In genomic region chr6:167050903-167051302, GRCh38 we compare ENCODE assay signal across 19 cellular contexts. TPM values are rescaled to one million over a fixed set of nuclear protein-coding genes. Genes with fewer than 3 reads are reported as not detected.
A peak's percentile ranks its signal among the peaks of the same experiment; 100 is the strongest.
DNase-seq lines count a peak whose midpoint lies in the region; ATAC-seq, FAIRE-seq and TF ChIP-seq lines count a peak whose summit lies in the region.
"Had no signal": no experiment of that assay in that cellular context is flagged by ENCODE, and none has a peak within 500 bp of the region (broad histone marks: within the 10 kb centered on the region; RNA-seq: fewer than 3 reads in every experiment).

No MANE protein-coding gene starts in this region.

- no peaks in the 10 kb centered on the region for H3K36me3 Mint-ChIP-seq in WTC11

- TF ChIP-seq CTCF in right atrium auricular region (IDR thresholded peaks at IDR 0.05) (no peak), GM12878 (IDR thresholded peaks at IDR 0.05 in 2 of 3, conservative IDR thresholded peaks at IDR 0.05 in 1 of 3; ENCODE audit: control insufficient read depth in 2 of 3, extremely low read depth in 1 of 3, insufficient read depth in 1 of 3, low read depth in 3 of 3, low read length in 3 of 3) (no peak), WTC11 (IDR thresholded peaks at IDR 0.05) (no peak)

- FAIRE-seq in GM12878 (lab: Jason Lieb, UNC), result no peak
- FAIRE-seq: A549, GM12891, HepG2 had no signal

- no peaks in the 10 kb centered on the region for H4K20me1 ChIP-seq in GM12878 (ENCODE audit: control insufficient read depth, insufficient read depth)

- SMC1A ChIA-PET in GM12878 (lab: Charles Lee; ENCODE audit: uncharacterized antibody, unreplicated experiment), result interaction anchor here (0.9 to 1.0 kb wide), 2 partner anchors 38 to 43 kb away, joined by 3 read pairs; no protein-coding TSS in a partner anchor

- H3K9me3 ChIP-seq in right atrium auricular region (no peaks in the 10 kb centered on the region), GM12878 (replicated peaks; ENCODE audit: control insufficient read depth, insufficient read depth, low read length) (no peaks in the 10 kb centered on the region)
- H3K9me3 ChIP-seq: A549, HAP-1 had no signal

- POLR2A ChIA-PET in GM12878 (lab: Charles Lee), result interaction anchor here (0.7 kb wide), 1 partner anchor 52 kb away, joined by 5 read pairs; no protein-coding TSS in a partner anchor
- POLR2A ChIA-PET in WTC11 (lab: Charles Lee), result no interaction called here

- H3K4me2 ChIP-seq in GM12878 (ENCODE audit: control insufficient read depth, insufficient read depth), result no peak overlapping the region
- H3K4me2 ChIP-seq: A549 had no signal

- ATAC-seq in left ventricle myocardium superior, result peak; percentile 65
- no peak for ATAC-seq in GM12878
- no peak for ATAC-seq in WTC11
- ATAC-seq: A549, HepG2 had no signal

- in situ Hi-C loops in GM12878 (cut with MboI), result no loop called here

- no peak overlapping the region for H3K4me3 Mint-ChIP-seq in WTC11
- H3K4me3 Mint-ChIP-seq: CD4-positive, alpha-beta memory T cell had no signal

- no peak for TF ChIP-seq EP300 in GM12878 (IDR thresholded peaks at IDR 0.05; ENCODE audit: borderline replicate concordance in 1 of 2, control insufficient read depth in 1 of 2, low read depth in 2 of 2, low read length in 2 of 2)

- H3K27ac ChIP-seq in right atrium auricular region (no peak overlapping the region), GM12878 (ENCODE audit: control insufficient read depth, insufficient read depth) (no peak overlapping the region)
- H3K27ac ChIP-seq: 22Rv1, A549, C4-2B, GM23248 had no signal

- no peak overlapping the region for H3K9ac ChIP-seq in GM12878 (ENCODE audit: control insufficient read depth, insufficient read depth, low read length)
- H3K9ac ChIP-seq: GM23248 had no signal

- TF ChIP-seq POLR2A in GM12878 (IDR thresholded peaks at IDR 0.05; ENCODE audit: low read depth, low read length), result no peak

- no peak overlapping the region for H3K27ac Mint-ChIP-seq in WTC11

- no peaks in the 10 kb centered on the region for H3K27me3 Mint-ChIP-seq in WTC11 (ENCODE audit: low read depth)
- H3K27me3 Mint-ChIP-seq: CD4-positive, alpha-beta memory T cell had no signal

- TF ChIP-seq RAD21 in GM12878 (IDR thresholded peaks at IDR 0.05; ENCODE audit: insufficient read depth, low read depth, low read length), result no peak

- BruUV-seq in GM12878 (replicated peaks; lab: Mats Ljungman, UMichigan), result no TSS peak

- H3K9me3 Mint-ChIP-seq in WTC11, result no peaks in the 10 kb centered on the region
- H3K9me3 Mint-ChIP-seq: CD4-positive, alpha-beta memory T cell had no signal

- CTCF ChIA-PET in GM12878 (lab: Yijun Ruan, JAX) (no interaction called here), WTC11 (lab: Charles Lee) (no interaction called here)

- intact Hi-C loops in left ventricle myocardium superior (cut with micrococcal nuclease), result no loop called here
- intact Hi-C loops in GM12878 (cut with micrococcal nuclease; ENCODE audit: unreplicated experiment), result no loop called here

- no peak overlapping the region for H2AFZ ChIP-seq in GM12878 (ENCODE audit: control insufficient read depth, low read depth, low read length)
- H2AFZ ChIP-seq: GM23248 had no signal

- H3K79me2 ChIP-seq in GM12878 (ENCODE audit: control insufficient read depth, insufficient read depth, low read length), result no peaks in the 10 kb centered on the region

- peak; percentile 38 for DNase-seq in DMS 273 (lab: John Stamatoyannopoulos, UW; ENCODE audit: unreplicated experiment)
- no peak for DNase-seq in DMS 273 treated with DMSO at 0.1 percent for 48 hours (lab: John Stamatoyannopoulos, UW)
- peak; percentile 38 for DNase-seq in left ventricle myocardium superior
- no peak for DNase-seq in right atrium auricular region (ENCODE audit: low spot score)
- no peak for DNase-seq in GM12878 (ENCODE audit: low read depth, low spot score)
- no peak for DNase-seq in WTC11 (ENCODE audit: low spot score)
- no peak for DNase-seq in NOMO-1 (lab: John Stamatoyannopoulos, UW; ENCODE audit: unreplicated experiment in 2 of 2)
- DNase-seq: AML-193; CD4-positive, alpha-beta memory T cell; DMS53; DND-41; EL; GM23248 had no signal

- H3K27me3 ChIP-seq in right atrium auricular region (no peaks in the 10 kb centered on the region), GM12878 (replicated peaks in 1 of 2; ENCODE audit: control insufficient read depth in 2 of 2, insufficient read depth in 2 of 2, low read length in 1 of 2) (no peaks in the 10 kb centered on the region)

- no peaks in the 10 kb centered on the region for H3K36me3 ChIP-seq in right atrium auricular region
- no peaks in the 10 kb centered on the region for H3K36me3 ChIP-seq in GM12878 (ENCODE audit: control insufficient read depth in 2 of 2, insufficient read depth in 2 of 2, low read length in 1 of 2)

- no peaks in the 10 kb centered on the region for H3K4me1 ChIP-seq in right atrium auricular region
- peaks cover 31% of the 10 kb centered on the region for H3K4me1 ChIP-seq in GM12878 (ENCODE audit: control insufficient read depth, insufficient read depth, low read length)
- H3K4me1 ChIP-seq: A549 had no signal

- H3K4me1 Mint-ChIP-seq in WTC11, result peaks cover 3% of the 10 kb centered on the region

- RAD21 ChIA-PET in GM12878 (lab: Charles Lee; ENCODE audit: unreplicated experiment), result interaction anchor here (1.1 kb wide), 1 partner anchor 37 kb away, joined by 3 read pairs; no protein-coding TSS in a partner anchor

- no peak overlapping the region for H3K4me3 ChIP-seq in right atrium auricular region
- no peak overlapping the region for H3K4me3 ChIP-seq in GM12878
- H3K4me3 ChIP-seq: A549, GM23248, HAP-1 had no signal

TF ChIP-seq in GM12878, 131 proteins besides CTCF, POLR2A, EP300 and RAD21 (continues in another document):
- TF ChIP-seq JUNB (IDR thresholded peaks at IDR 0.05) (no peak), ATF3 (IDR thresholded peaks at IDR 0.05; ENCODE audit: borderline replicate concordance, extremely low read depth, low read depth, low read length) (no peak), BACH1 (IDR thresholded peaks at IDR 0.05; ENCODE audit: borderline replicate concordance) (no peak)

TF ChIP-seq in WTC11, 78 proteins besides CTCF, POLR2A, EP300 and RAD21 (continues in another document):
- TF ChIP-seq NFYB (CRISPR knock-in tag; conservative IDR thresholded peaks at IDR 0.05; ENCODE audit: low read depth), result no peak
- TF ChIP-seq HMGXB4 (CRISPR knock-in tag; IDR thresholded peaks at IDR 0.05), result no peak
- TF ChIP-seq ZMAT4 (CRISPR knock-in tag; IDR thresholded peaks at IDR 0.05), result no peak
- TF ChIP-seq KAT7 (CRISPR knock-in tag; IDR thresholded peaks at IDR 0.05; ENCODE audit: borderline replicate concordance), result no peak
- no peak for TF ChIP-seq SMAD4 (CRISPR knock-in tag; IDR thresholded peaks at IDR 0.05)
- TF ChIP-seq GRHL2 (CRISPR knock-in tag; IDR thresholded peaks at IDR 0.05; ENCODE audit: insufficient replicate concordance, severe bottlenecking), result no peak
- TF ChIP-seq SP1 (CRISPR knock-in tag; conservative IDR thresholded peaks at IDR 0.05), result no peak
- TF ChIP-seq PRRX2 (CRISPR knock-in tag; IDR thresholded peaks at IDR 0.05), result no peak
- no peak for TF ChIP-seq NR2C2 (CRISPR knock-in tag; IDR thresholded peaks at IDR 0.05)

RNA-seq across cellular contexts. Expression of gene CEP43, which starts 51.7 kb away (rescaled TPM):
- total RNA-seq in left ventricle myocardium superior (12.3 TPM), right atrium auricular region (1 to 10 TPM; 6.7 to 8.8 TPM), GM12878 (2014; rRNA removed) (16.3 and 23.1 TPM in 2 replicates), GM12878 (2014; rRNA removed; fragmentation: Illumina TruSeq; extraction: Trizol) (23.4 and 25.4 TPM in 2 replicates), GM12878 (2021) (16.5 and 19.5 TPM in 2 replicates), WTC11 (2021) (23.4 to 25.6 TPM (median 25.1 TPM) in 3 replicates)
- total RNA-seq in GM12878 (2013; cell fraction: nucleolus; rRNA removed), result 100 and 101 TPM in 2 replicates
- polyA plus RNA-seq in GM12878 (2011; ENCODE audit: low read depth), result 7.2 TPM
- polyA plus RNA-seq in GM12878 (2011; rRNA removed) (49.9 and 77.7 TPM in 2 replicates), GM12878 (2014; fragmentation: Illumina TruSeq; extraction: Trizol) (27.3 and 33.7 TPM in 2 replicates), GM12878 (2014; fragmentation: Nextera tagmentation; extraction: Ambion mirVana) (10 to 100 TPM in 1 of 2 experiments, 1 to 10 TPM in 1; 7.7 to 11.4 TPM), GM12878 (2014; rRNA removed) (23.8 and 23.9 TPM in 2 replicates), GM12878 (2016; fragmentation: Nextera tagmentation; extraction: Ambion mirVana) (10 to 100 TPM; 41.8 to 44.2 TPM)
- polyA plus RNA-seq in GM12878 (2011; cell fraction: cytosol; rRNA removed), result 14.3 and 14.7 TPM in 2 replicates
- polyA plus RNA-seq in GM12878 (2011; cell fraction: nucleus; rRNA removed), result 65.4 and 73.5 TPM in 2 replicates
- polyA plus RNA-seq in GM12878 (2012), result 12.1 and 15.9 TPM in 2 replicates
- 22.0 and 27.0 TPM in 2 replicates for polyA minus RNA-seq in GM12878 (2011; rRNA and poly(A)+ RNA removed)
- polyA minus RNA-seq in GM12878 (2011; cell fraction: cytosol; rRNA and poly(A)+ RNA removed), result 10.0 and 11.5 TPM in 2 replicates
- polyA minus RNA-seq in GM12878 (2011; cell fraction: nucleus; rRNA and poly(A)+ RNA removed), result 25.6 and 30.8 TPM in 2 replicates

Comparison
In these comparisons a context has a peak if more than half of its experiments do, and no peak if none do; other contexts are left out.
1. DNase-seq: peak in DMS 273 (single experiment) and left ventricle myocardium superior (single experiment); none in DMS 273 treated with DMSO at 0.1 percent for 48 hours (single experiment), right atrium auricular region (single experiment), GM12878 (single experiment), WTC11 (single experiment) and NOMO-1 (0 of 2).